Comparison of ENCODE assay signal across 24 cellular contexts in genomic region chr7:155711081-155711480, GRCh38.
"Had no signal": no experiment of that assay in that cellular context is flagged by ENCODE, and none has a peak within 500 bp of the region (broad histone marks: within the 10 kb centered on the region; RNA-seq: fewer than 3 reads in every experiment).

No MANE protein-coding gene starts in this region.

- H3K27ac Mint-ChIP-seq: activated CD8-positive, alpha-beta T cell treated with anti-CD3 and anti-CD28 coated beads, Interleukin-2, amount 10 ng/mL, durations not matched to agents 7 days and 5 days; activated naive CD4-positive, alpha-beta T cell treated with anti-CD3 and anti-CD28 coated beads, Interleukin-2, amount 50 U/mL, for 24 hours; T-helper 1 cell treated with Interleukin-12 subunit alpha and Interleukin-12 subunit beta and Interleukin-4 antibody, amounts not matched to agents 30 μg/mL and 1 μg/mL, for 36 hours; WTC11 had no signal

- H3K27ac ChIP-seq: coronary artery, PC-9 had no signal

- H3K9me3 Mint-ChIP-seq: activated naive CD4-positive, alpha-beta T cell treated with anti-CD3 and anti-CD28 coated beads, Interleukin-2, amount 50 U/mL, for 24 hours; T-helper 1 cell treated with Interleukin-12 subunit alpha and Interleukin-12 subunit beta and Interleukin-4 antibody, amounts not matched to agents 30 μg/mL and 1 μg/mL, for 36 hours; WTC11 had no signal

- H3K4me3 ChIP-seq: coronary artery, PC-9 had no signal

- DNase-seq: activated CD4-positive, alpha-beta T cell treated with anti-CD3 and anti-CD28 coated beads for 48 hours; activated CD4-positive, alpha-beta T cell treated with anti-CD3 and anti-CD28 coated beads, Interleukin-2, amount 50 U/mL, for 4 hours; activated CD4-positive, CD25-positive, alpha-beta regulatory T cell treated with anti-CD3 and anti-CD28 coated beads, Interleukin-2, amount 50 U/mL, for 72 hours; activated CD8-positive, alpha-beta memory T cell treated with anti-CD3 and anti-CD28 coated beads, Interleukin-2, amount 50 U/mL, for 48 hours; activated CD8-positive, alpha-beta T cell treated with anti-CD3 and anti-CD28 coated beads, Interleukin-2, amount 10 ng/mL, durations not matched to agents 7 days and 5 days; activated effector memory CD4-positive, alpha-beta T cell treated with Interleukin-2 at 50 U/mL for 16 hours; activated naive CD4-positive, alpha-beta T cell; activated T-cell treated with anti-CD3 and anti-CD28 coated beads, Interleukin-2, amount 50 U/mL, for 1 hour; aorta; central memory CD4-positive, alpha-beta T cell; NCI-H1105 treated with DMSO at 0.1 percent for 48 hours; NCI-H1436 treated with DMSO at 0.1 percent for 48 hours; NCI-H187; NCI-H2081 treated with DMSO at 0.1 percent for 48 hours; NCI-H2171; NCI-H345; NCI-H510A; NCI-H526 treated with DMSO at 0.1 percent for 48 hours; PC-9; SHP77 treated with DMSO at 0.1 percent for 48 hours had no signal

- H3K4me2 ChIP-seq: PC-9 had no signal

- ATAC-seq: activated CD8-positive, alpha-beta T cell treated with anti-CD3 and anti-CD28 coated beads, Interleukin-2, amount 10 ng/mL, durations not matched to agents 7 days and 5 days; WTC11 had no signal

- H3K4me3 Mint-ChIP-seq: activated CD8-positive, alpha-beta T cell treated with anti-CD3 and anti-CD28 coated beads, Interleukin-2, amount 10 ng/mL, durations not matched to agents 7 days and 5 days; activated naive CD4-positive, alpha-beta T cell treated with anti-CD3 and anti-CD28 coated beads, Interleukin-2, amount 50 U/mL, for 24 hours; T-helper 1 cell treated with Interleukin-12 subunit alpha and Interleukin-12 subunit beta and Interleukin-4 antibody, amounts not matched to agents 30 μg/mL and 1 μg/mL, for 36 hours; WTC11 had no signal

- H3K27me3 Mint-ChIP-seq: activated naive CD4-positive, alpha-beta T cell treated with anti-CD3 and anti-CD28 coated beads, Interleukin-2, amount 50 U/mL, for 24 hours had no signal
